8 cellular contexts compared by ENCODE assay signal in the genomic region with DNA sequence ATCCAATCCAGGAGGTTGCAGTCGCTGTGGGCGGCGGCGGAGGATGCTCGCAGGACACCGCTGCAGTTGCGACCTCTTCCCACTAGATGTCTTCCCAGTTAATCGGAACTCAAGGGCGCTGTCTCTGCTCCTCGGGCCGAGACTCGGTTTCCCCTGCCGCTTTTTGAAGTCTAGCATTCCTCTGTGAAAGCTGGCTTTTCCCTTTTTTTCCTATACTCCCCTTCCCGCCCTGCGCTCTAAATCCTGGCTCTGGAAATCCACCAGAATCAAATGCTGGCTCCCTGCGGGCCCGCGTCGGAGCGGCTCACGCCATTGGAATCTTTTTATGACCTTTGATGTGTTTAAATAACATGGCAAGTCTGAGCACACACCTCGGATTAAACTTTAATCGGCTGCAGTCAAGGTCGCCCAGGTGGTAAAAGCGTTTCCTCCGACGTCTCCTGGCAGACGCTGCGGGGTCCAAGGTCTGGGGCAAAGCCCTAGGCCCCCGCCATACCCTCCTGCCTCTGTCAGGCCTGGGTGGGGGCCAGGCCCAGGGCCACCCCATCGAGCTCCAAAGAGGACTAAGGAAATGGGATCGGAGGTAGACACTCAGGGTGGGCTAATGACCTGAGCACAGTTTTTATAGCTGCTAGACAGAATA. TPM values are rescaled to one million over a fixed set of nuclear protein-coding genes. Genes with fewer than 3 reads are reported as not detected.
DNase-seq lines count a peak whose midpoint lies in the region; ATAC-seq, FAIRE-seq and TF ChIP-seq lines count a peak whose summit lies in the region.

No MANE protein-coding gene starts in this region.

- no peak overlapping the region for H2BK15ac ChIP-seq in H1 (ENCODE audit: low read length)

- no peak overlapping the region for H3K56ac ChIP-seq in H1 (replicated peaks; ENCODE audit: insufficient read length, low read depth, low read length)

- no peak overlapping the region for H3K4ac ChIP-seq in H1 (replicated peaks; ENCODE audit: insufficient read length, low read depth, low read length)

- H3K9me3 ChIP-seq in H1 (ENCODE audit: insufficient read depth in 2 of 2, low read depth in 1 of 2, low read length in 1 of 2): no peaks in the 10 kb centered on the region
- H3K9me3 ChIP-seq in transverse colon: no peaks in the 10 kb centered on the region

- no peak overlapping the region for H3K18ac ChIP-seq in H1 (ENCODE audit: extremely low read depth, low read length)

- H3K27ac ChIP-seq in H1 (ENCODE audit: low read depth, low read length) (no peak overlapping the region), transverse colon (peak overlapping the region; percentile 75 to 95 (median 79))

- H2BK12ac ChIP-seq in H1 (ENCODE audit: low read depth, low read length): no peak overlapping the region

- H3K4me1 ChIP-seq in H1 (replicated peaks in 1 of 4; ENCODE audit: control insufficient read depth in 3 of 4, insufficient read depth in 4 of 4, low read length in 3 of 4) (peaks cover 6 to 17% (median 12%) of the 10 kb centered on the region in 4 experiments), transverse colon (peaks cover 0 to 60% (median 36%) of the 10 kb centered on the region in 4 donors)

- H3K36me3 ChIP-seq in H1 (ENCODE audit: control insufficient read depth in 2 of 4, insufficient read depth in 4 of 4, low read length in 3 of 4): peaks cover 0 to 4% (median 0%) of the 10 kb centered on the region in 4 experiments; a peak in 1 of 8 replicates
- no peaks in the 10 kb centered on the region for H3K36me3 ChIP-seq in transverse colon

- ATAC-seq in HG03521 (IDR thresholded peaks at IDR 0.05; ENCODE audit: unreplicated experiment): peak; percentile 56
- no peak for ATAC-seq in HG03457 (IDR thresholded peaks at IDR 0.05; ENCODE audit: unreplicated experiment)

- DNase-seq in COLO668 (lab: John Stamatoyannopoulos, UW; ENCODE audit: unreplicated experiment) (peak; percentile 58), H1 (ENCODE audit: low read depth in 1 of 2, low spot score in 2 of 2) (peak in 1 of 2 experiments; percentile 86), midbrain (lab: John Stamatoyannopoulos, UW) (peak; percentile 4), transverse colon (peak; percentile 82), GDM1 (lab: John Stamatoyannopoulos, UW) (no peak)

- no peak overlapping the region for H3K9ac ChIP-seq in H1 (replicated peaks in 1 of 4; ENCODE audit: extremely low read depth in 1 of 4, low read depth in 3 of 4, low read length in 3 of 4)

- peak; percentile 91 for TF ChIP-seq CTCF in WI38 (IDR thresholded peaks at IDR 0.05; ENCODE audit: low read depth, low read length)
- TF ChIP-seq CTCF in H1 (IDR thresholded peaks at IDR 0.05; ENCODE audit: control extremely low read depth in 1 of 3, insufficient read depth in 1 of 3, low read depth in 1 of 3, low read length in 3 of 3): peak; percentile 74 to 81 (median 80)
- peak; percentile 77 to 97 (median 88) for TF ChIP-seq CTCF in transverse colon (IDR thresholded peaks at IDR 0.05)

- H4K8ac ChIP-seq in H1 (ENCODE audit: extremely low read depth, insufficient read depth, low read length): no peak overlapping the region

- H4K5ac ChIP-seq in H1 (ENCODE audit: insufficient read length, low read depth, low read length): no peak overlapping the region

- H3K23ac ChIP-seq in H1 (ENCODE audit: insufficient read length): no peak overlapping the region

- TF ChIP-seq EP300 in H1 (IDR thresholded peaks at IDR 0.05; ENCODE audit: borderline replicate concordance in 1 of 2, low read depth in 2 of 2, low read length in 2 of 2) (no peak), transverse colon (IDR thresholded peaks at IDR 0.05; ENCODE audit: low read depth) (no peak)

- 13% methylated on average over 31 of the region's 32 CpGs; no CpG with 5 or more reads in 1 of the 2 experiments for WGBS in H1 (ENCODE audit: extremely low coverage in 1 of 2, insufficient coverage in 1 of 2, insufficient read length in 1 of 2, insufficient replicate concordance in 2 of 2, low coverage in 1 of 2, low lambda C conversion rate in 2 of 2, missing lambda C conversion rate in 1 of 2), 2 experiments
- 11% methylated on average over 32 of the region's 32 CpGs; no CpG with 5 or more reads in 1 of the 2 donors for WGBS in transverse colon (ENCODE audit: low coverage in 1 of 2), 2 donors

- intact Hi-C loops in transverse colon (cut with DNase I; ENCODE audit: low total_unique reads): no loop called here

- no peak overlapping the region for H2BK5ac ChIP-seq in H1 (ENCODE audit: low read depth, low read length)

- H3K4me2 ChIP-seq in H1 (ENCODE audit: insufficient read depth in 1 of 2, low read depth in 2 of 2, low read length in 2 of 2): no peak overlapping the region

- H2AFZ ChIP-seq in H1 (ENCODE audit: low read length): no peak overlapping the region

- POLR2A ChIA-PET in H1 (lab: Charles Lee; ENCODE audit: partially characterized antibody): no interaction called here

- H3K27me3 ChIP-seq in H1 (replicated peaks in 1 of 4; ENCODE audit: control insufficient read depth in 3 of 4, extremely low read depth in 1 of 4, insufficient read depth in 3 of 4, low read length in 3 of 4): peaks cover 96 to 100% (median 99%) of the 10 kb centered on the region in 4 experiments
- peaks cover 94% of the 10 kb centered on the region for H3K27me3 ChIP-seq in transverse colon

- no peak overlapping the region for H2BK20ac ChIP-seq in H1 (ENCODE audit: low read length)

- no peaks in the 10 kb centered on the region for H3K79me1 ChIP-seq in H1 (ENCODE audit: low read depth, low read length)

- no peak overlapping the region for H2BK120ac ChIP-seq in H1 (replicated peaks; ENCODE audit: low read depth, low read length)

- peak; percentile 79 to 84 for TF ChIP-seq RAD21 in H1 (IDR thresholded peaks at IDR 0.05 in 1 of 2, conservative IDR thresholded peaks at IDR 0.05 in 1 of 2; ENCODE audit: low read depth in 2 of 2, low read length in 2 of 2)

- no peak overlapping the region for H2AK5ac ChIP-seq in H1 (ENCODE audit: low read depth, low read length)

- no peaks in the 10 kb centered on the region for H3K79me2 ChIP-seq in H1 (ENCODE audit: control insufficient read depth in 1 of 2, insufficient read depth in 2 of 2, low read length in 2 of 2)

- no peaks in the 10 kb centered on the region; the same call in 1 of the 2 replicates for H3K23me2 ChIP-seq in H1 (ENCODE audit: low read depth, low read length)

- CTCF ChIA-PET in H1 (lab: Charles Lee; ENCODE audit: partially characterized antibody): interaction anchor here (0.8 to 6.6 kb wide), 34 partner anchors 8 to 882 kb away, joined by 3 to 64 read pairs (median 4); a partner anchor contains a TSS

- in situ Hi-C loops in transverse colon (cut with MboI; ENCODE audit: low pct_ligation_motif_present in 1 of 4, low pct_unique_long_range_greater_than_20kb in 1 of 4, low sequenced_read_pairs in 3 of 4): loop anchor here (10.0 to 25.0 kb wide), 6 partner anchors 377 to 802 kb away; no protein-coding TSS in a partner anchor

- TF ChIP-seq POLR2A in H1 (IDR thresholded peaks at IDR 0.05; ENCODE audit: control extremely low read depth in 1 of 2, low read depth in 2 of 2, low read length in 2 of 2) (no peak), transverse colon (IDR thresholded peaks at IDR 0.05) (peak; percentile 55)

- H3K4me3 ChIP-seq in WI38 (ENCODE audit: low read depth, low read length) (peak overlapping the region; percentile 30), H1 (ENCODE audit: extremely low read depth in 1 of 4, insufficient read depth in 2 of 4, low read depth in 3 of 4, low read length in 4 of 4) (no peak overlapping the region), transverse colon (peak overlapping the region in 3 of 4 donors; percentile 16 to 45 (median 23))

- H4K20me1 ChIP-seq in H1 (replicated peaks in 1 of 2; ENCODE audit: control insufficient read depth in 1 of 2, insufficient read depth in 2 of 2, low read length in 2 of 2): peaks cover 16 to 33% of the 10 kb centered on the region in 2 experiments

- no peak overlapping the region for H4K91ac ChIP-seq in H1 (replicated peaks; ENCODE audit: insufficient read length, low read length)

- H3K14ac ChIP-seq in H1 (ENCODE audit: insufficient read length): no peak overlapping the region

- FAIRE-seq in H1 (lab: Jason Lieb, UNC): peak; percentile 57

RNA-seq across cellular contexts. Expression of a gene that starts 10.7 kb away (rescaled TPM):
- not detected in 2 replicates for total RNA-seq in H1 (2021; fragmentation: NEBNext Ultra II Directional; extraction: Animal tissue kit (Norgen Biotek cat#: 25700))
- not detected in 2 replicates for polyA plus RNA-seq in H1 (2011; rRNA removed)
- polyA plus RNA-seq in H1 (2011; cell fraction: cytosol; rRNA removed): not detected
- polyA plus RNA-seq in H1 (2011; cell fraction: nucleus; rRNA removed): not detected
- 0.07 TPM in 1 of 4 replicates, not detected in the others for polyA plus RNA-seq in H1 (2012, experiment 1 of 2)
- not detected for polyA plus RNA-seq in H1 (2012, experiment 2 of 2)
- not detected for polyA plus RNA-seq in H1 (2013, experiment 1 of 2)
- polyA plus RNA-seq in H1 (2013, experiment 2 of 2): not detected
- polyA minus RNA-seq in H1 (2011; rRNA and poly(A)+ RNA removed): not detected in 2 replicates
- not detected for polyA minus RNA-seq in H1 (2011; cell fraction: cytosol; rRNA and poly(A)+ RNA removed)
- polyA minus RNA-seq in H1 (2011; cell fraction: nucleus; rRNA and poly(A)+ RNA removed): not detected
- 10 to 100 TPM; 22.5 to 69.9 (median 38.7) TPM for total RNA-seq in transverse colon

RNA-seq across cellular contexts. Expression of a gene that starts 25.5 kb away (rescaled TPM):
- not detected in 2 replicates for total RNA-seq in H1 (2021; fragmentation: NEBNext Ultra II Directional; extraction: Animal tissue kit (Norgen Biotek cat#: 25700))
- polyA plus RNA-seq in H1 (2011; rRNA removed): not detected in 2 replicates
- not detected for polyA plus RNA-seq in H1 (2011; cell fraction: cytosol; rRNA removed)
- polyA plus RNA-seq in H1 (2011; cell fraction: nucleus; rRNA removed): not detected
- polyA plus RNA-seq in H1 (2012, experiment 1 of 2): not detected in 4 replicates
- not detected for polyA plus RNA-seq in H1 (2012, experiment 2 of 2)
- not detected for polyA plus RNA-seq in H1 (2013, experiment 1 of 2)
- polyA plus RNA-seq in H1 (2013, experiment 2 of 2): not detected
- polyA minus RNA-seq in H1 (2011; rRNA and poly(A)+ RNA removed): not detected in 2 replicates
- polyA minus RNA-seq in H1 (2011; cell fraction: cytosol; rRNA and poly(A)+ RNA removed): not detected
- polyA minus RNA-seq in H1 (2011; cell fraction: nucleus; rRNA and poly(A)+ RNA removed): not detected
- 10 to 100 TPM in 1 of 4 donors, 1 to 10 TPM in 3; 4.5 to 21.3 (median 7.7) TPM for total RNA-seq in transverse colon

RNA-seq across cellular contexts. Expression of a gene that starts 32.0 kb away (rescaled TPM):
- not detected in 2 replicates for total RNA-seq in H1 (2021; fragmentation: NEBNext Ultra II Directional; extraction: Animal tissue kit (Norgen Biotek cat#: 25700))
- 0.02 TPM in 1 of 2 replicates, not detected in the other for polyA plus RNA-seq in H1 (2011; rRNA removed)
- not detected for polyA plus RNA-seq in H1 (2011; cell fraction: cytosol; rRNA removed)
- polyA plus RNA-seq in H1 (2011; cell fraction: nucleus; rRNA removed): not detected
- 0.13 TPM in 1 of 4 replicates, not detected in the others for polyA plus RNA-seq in H1 (2012, experiment 1 of 2)
- 0.07 TPM for polyA plus RNA-seq in H1 (2012, experiment 2 of 2)
- polyA plus RNA-seq in H1 (2013, experiment 1 of 2): not detected
- polyA plus RNA-seq in H1 (2013, experiment 2 of 2): not detected
- polyA minus RNA-seq in H1 (2011; rRNA and poly(A)+ RNA removed): not detected in 2 replicates
- polyA minus RNA-seq in H1 (2011; cell fraction: cytosol; rRNA and poly(A)+ RNA removed): not detected
- not detected for polyA minus RNA-seq in H1 (2011; cell fraction: nucleus; rRNA and poly(A)+ RNA removed)
- 10 to 100 TPM in 1 of 4 donors, 1 to 10 TPM in 2, not detected in 1; 1.4 to 17.2 (median 3.4) TPM for total RNA-seq in transverse colon

RNA-seq across cellular contexts. Expression of a gene that starts 36.4 kb away (rescaled TPM):
- total RNA-seq in H1 (2021; fragmentation: NEBNext Ultra II Directional; extraction: Animal tissue kit (Norgen Biotek cat#: 25700)): not detected in 2 replicates
- polyA plus RNA-seq in H1 (2011; rRNA removed): not detected in 2 replicates
- not detected for polyA plus RNA-seq in H1 (2011; cell fraction: cytosol; rRNA removed)
- polyA plus RNA-seq in H1 (2011; cell fraction: nucleus; rRNA removed): not detected
- polyA plus RNA-seq in H1 (2012, experiment 1 of 2): not detected in 4 replicates
- not detected for polyA plus RNA-seq in H1 (2012, experiment 2 of 2)
- not detected for polyA plus RNA-seq in H1 (2013, experiment 1 of 2)
- not detected for polyA plus RNA-seq in H1 (2013, experiment 2 of 2)
- not detected in 2 replicates for polyA minus RNA-seq in H1 (2011; rRNA and poly(A)+ RNA removed)
- not detected for polyA minus RNA-seq in H1 (2011; cell fraction: cytosol; rRNA and poly(A)+ RNA removed)
- not detected for polyA minus RNA-seq in H1 (2011; cell fraction: nucleus; rRNA and poly(A)+ RNA removed)
- total RNA-seq in transverse colon: 10 to 100 TPM; 19.8 to 68.9 (median 36.4) TPM

RNA-seq across cellular contexts. Expression of a gene that starts 45.2 kb away (rescaled TPM):
- total RNA-seq in H1 (2021; fragmentation: NEBNext Ultra II Directional; extraction: Animal tissue kit (Norgen Biotek cat#: 25700)): not detected in 2 replicates
- not detected in 2 replicates for polyA plus RNA-seq in H1 (2011; rRNA removed)
- polyA plus RNA-seq in H1 (2011; cell fraction: cytosol; rRNA removed): not detected
- polyA plus RNA-seq in H1 (2011; cell fraction: nucleus; rRNA removed): not detected
- polyA plus RNA-seq in H1 (2012, experiment 1 of 2): not detected in 4 replicates
- not detected for polyA plus RNA-seq in H1 (2012, experiment 2 of 2)
- not detected for polyA plus RNA-seq in H1 (2013, experiment 1 of 2)
- polyA plus RNA-seq in H1 (2013, experiment 2 of 2): not detected
- polyA minus RNA-seq in H1 (2011; rRNA and poly(A)+ RNA removed): not detected in 2 replicates
- not detected for polyA minus RNA-seq in H1 (2011; cell fraction: cytosol; rRNA and poly(A)+ RNA removed)
- polyA minus RNA-seq in H1 (2011; cell fraction: nucleus; rRNA and poly(A)+ RNA removed): not detected
- total RNA-seq in transverse colon: 100 to 1,000 TPM in 1 of 4 donors, 10 to 100 TPM in 3; 19.5 to 130 (median 50.6) TPM

Comparison
In these comparisons a context has a peak if more than half of its experiments do, and no peak if none do; other contexts are left out.
1. H3K4me3 ChIP-seq: peak in WI38 (single experiment) and transverse colon (3 of 4); none in H1 (0 of 4).
2. RNA of a gene that starts 10.7 kb away (total RNA-seq): 22.5 to 69.9 TPM in transverse colon; not detected in H1; every median in the first group is over 10 times any median in the second.
3. Peak in every context shown above with its lines, with median percentiles within 50 percentile points of each other: CTCF ChIP-seq.